Comparison of ENCODE assay signal across 8 cellular contexts in the genomic region with DNA sequence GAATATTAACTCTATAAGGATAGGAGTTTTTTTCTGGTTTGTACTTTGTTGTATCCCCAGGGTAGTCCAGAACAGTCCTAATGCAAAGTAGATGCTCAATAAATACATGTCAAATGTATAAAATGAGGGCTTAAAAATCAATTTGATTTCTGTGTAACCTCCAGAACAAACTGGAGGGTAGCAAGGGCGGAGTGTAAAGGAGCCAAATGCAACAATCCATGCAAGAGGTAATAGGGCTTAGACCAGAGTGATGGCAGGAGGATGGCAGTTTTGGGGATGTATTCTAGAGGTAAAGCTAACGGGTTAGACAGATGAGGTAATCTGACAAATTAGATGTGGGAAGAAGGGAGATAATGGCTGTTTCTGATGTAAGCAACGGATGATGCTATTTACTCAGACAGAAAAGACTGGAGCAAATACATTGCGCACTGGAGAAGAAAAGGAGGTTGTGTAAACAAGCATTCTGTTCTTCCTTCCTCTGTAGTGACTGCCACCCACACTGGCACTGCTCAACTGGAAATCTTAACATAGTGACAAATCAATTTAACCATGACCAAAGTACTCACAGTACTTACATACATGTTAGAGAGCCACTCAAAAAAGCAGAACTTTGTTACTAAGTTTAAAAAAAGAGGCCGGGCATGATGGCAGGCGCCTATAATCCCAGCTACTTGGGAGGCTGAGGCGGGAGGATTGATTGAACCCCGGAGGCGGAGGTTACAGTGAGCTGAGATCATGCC. TPM values are rescaled to one million over a fixed set of nuclear protein-coding genes. Genes with fewer than 3 reads are reported as not detected.
DNase-seq lines count a peak whose midpoint lies in the region; ATAC-seq, FAIRE-seq and TF ChIP-seq lines count a peak whose summit lies in the region.

No MANE protein-coding gene starts in this region.

- no peak overlapping the region for H3K4me3 ChIP-seq in CD4-positive, alpha-beta memory T cell (ENCODE audit: low read length in 2 of 2)
- H3K4me3 ChIP-seq in HEK293 (ENCODE audit: low read depth, low read length): no peak overlapping the region

- H3K27me3 Mint-ChIP-seq in CD4-positive, alpha-beta memory T cell: no peaks in the 10 kb centered on the region
- H3K27me3 Mint-ChIP-seq in activated T-helper 2 cell treated with anti-CD3 and anti-CD28 coated beads, Interferon-gamma antibody, Interleukin-2, Interleukin-4, amounts not matched to agents 10 μg/mL and 5 μg/mL and 100 μg/mL, durations not matched to agents 14 hours and 24 hours and 36 hours (ENCODE audit: low read depth): peaks cover 3% of the 10 kb centered on the region
- H3K27me3 Mint-ChIP-seq in naive thymus-derived CD8-positive, alpha-beta T cell: no peaks in the 10 kb centered on the region

- H3K36me3 ChIP-seq in CD4-positive, alpha-beta memory T cell (ENCODE audit: insufficient read depth, low read length): peaks cover 14% of the 10 kb centered on the region
- peaks cover 13 to 34% of the 10 kb centered on the region in 2 experiments for H3K36me3 ChIP-seq in HEK293 (ENCODE audit: control insufficient read depth in 2 of 2, insufficient read depth in 1 of 2, low read length in 2 of 2)

- no peak for ATAC-seq in naive thymus-derived CD8-positive, alpha-beta T cell
- no peak for ATAC-seq in GM19395 (IDR thresholded peaks at IDR 0.05; ENCODE audit: unreplicated experiment)

- peak overlapping the region; percentile 74 to 95 (median 92) for H3K4me3 Mint-ChIP-seq in CD4-positive, alpha-beta memory T cell
- peak overlapping the region; percentile 80 for H3K4me3 Mint-ChIP-seq in activated T-helper 2 cell treated with anti-CD3 and anti-CD28 coated beads, Interferon-gamma antibody, Interleukin-2, Interleukin-4, amounts not matched to agents 10 μg/mL and 5 μg/mL and 100 μg/mL, durations not matched to agents 14 hours and 24 hours and 36 hours (ENCODE audit: low read depth)
- peak overlapping the region; percentile 51 to 96 (median 92) for H3K4me3 Mint-ChIP-seq in naive thymus-derived CD8-positive, alpha-beta T cell

- no peaks in the 10 kb centered on the region for H3K9me3 ChIP-seq in CD4-positive, alpha-beta memory T cell (ENCODE audit: control insufficient read depth in 1 of 2, low read length in 2 of 2)
- H3K9me3 ChIP-seq in HEK293 (ENCODE audit: control insufficient read depth, insufficient read depth, low read depth, low read length): no peaks in the 10 kb centered on the region

- CTCF ChIA-PET in CD4-positive, alpha-beta memory T cell (lab: Charles Lee; ENCODE audit: partially characterized antibody): interaction anchor here (0.7 to 4.0 kb wide), 5 partner anchors 13 to 932 kb away, joined by 3 to 21 read pairs (median 5); no protein-coding TSS in a partner anchor
- CTCF ChIA-PET in HEK293 (lab: Yijun Ruan, JAX): interaction anchor here (1.0 to 1.7 kb wide), 2 partner anchors 30 to 104 kb away, joined by 3 to 6 read pairs; no protein-coding TSS in a partner anchor

- peaks cover 35 to 69% (median 48%) of the 10 kb centered on the region in 4 donors for H3K4me1 Mint-ChIP-seq in CD4-positive, alpha-beta memory T cell
- peaks cover 29% of the 10 kb centered on the region for H3K4me1 Mint-ChIP-seq in activated T-helper 2 cell treated with anti-CD3 and anti-CD28 coated beads, Interferon-gamma antibody, Interleukin-2, Interleukin-4, amounts not matched to agents 10 μg/mL and 5 μg/mL and 100 μg/mL, durations not matched to agents 14 hours and 24 hours and 36 hours (ENCODE audit: low read depth)
- peaks cover 26 to 71% (median 55%) of the 10 kb centered on the region in 4 donors for H3K4me1 Mint-ChIP-seq in naive thymus-derived CD8-positive, alpha-beta T cell

- intact Hi-C loops in CD4-positive, alpha-beta memory T cell (cut with micrococcal nuclease): loop anchor here (5.0 to 10.0 kb wide), 3 partner anchors 87 to 140 kb away; a partner anchor contains a TSS
- intact Hi-C loops in activated T-helper 2 cell treated with anti-CD3 and anti-CD28 coated beads, Interferon-gamma antibody, Interleukin-2, Interleukin-4, amounts not matched to agents 10 μg/mL and 5 μg/mL and 100 μg/mL, durations not matched to agents 14 hours and 24 hours and 36 hours (cut with micrococcal nuclease): loop anchor here (5.0 kb wide), 2 partner anchors 115 to 195 kb away; a partner anchor contains a TSS

- peaks cover 0 to 2% (median 0%) of the 10 kb centered on the region in 8 donors for H3K9me3 Mint-ChIP-seq in CD4-positive, alpha-beta memory T cell
- H3K9me3 Mint-ChIP-seq in activated T-helper 2 cell treated with anti-CD3 and anti-CD28 coated beads, Interferon-gamma antibody, Interleukin-2, Interleukin-4, amounts not matched to agents 10 μg/mL and 5 μg/mL and 100 μg/mL, durations not matched to agents 14 hours and 24 hours and 36 hours: no peaks in the 10 kb centered on the region
- no peaks in the 10 kb centered on the region for H3K9me3 Mint-ChIP-seq in naive thymus-derived CD8-positive, alpha-beta T cell

- peaks cover 39% of the 10 kb centered on the region for H3K4me1 ChIP-seq in CD4-positive, alpha-beta memory T cell (ENCODE audit: insufficient read depth, low read length)
- H3K4me1 ChIP-seq in HEK293 (ENCODE audit: control insufficient read depth, insufficient read depth, low read length): peaks cover 7% of the 10 kb centered on the region

- POLR2A ChIA-PET in CD4-positive, alpha-beta memory T cell (lab: Charles Lee; ENCODE audit: partially characterized antibody): interaction anchor here (0.9 to 8.3 kb wide), 6 partner anchors 7 to 60 kb away, joined by 3 to 197 read pairs (median 11); a partner anchor contains a TSS
- POLR2A ChIA-PET in HEK293 (lab: Yijun Ruan, JAX): interaction anchor here (1.0 kb wide), 1 partner anchor 95 kb away, joined by 4 read pairs; no protein-coding TSS in a partner anchor
- POLR2A ChIA-PET in naive thymus-derived CD8-positive, alpha-beta T cell (lab: Charles Lee): interaction anchor here (0.7 to 8.0 kb wide), 4 partner anchors 14 to 135 kb away, joined by 3 to 146 read pairs (median 16); no protein-coding TSS in a partner anchor

- H3K27me3 ChIP-seq in CD4-positive, alpha-beta memory T cell (ENCODE audit: insufficient read depth, low read length): no peaks in the 10 kb centered on the region

- TF ChIP-seq CTCF in HEK293 (tag by site-specific recombination; IDR thresholded peaks at IDR 0.05): no peak

- no peak for DNase-seq in CD4-positive, alpha-beta memory T cell
- no peak for DNase-seq in activated T-helper 2 cell treated with anti-CD3 and anti-CD28 coated beads, Interferon-gamma antibody, Interleukin-2, Interleukin-4, amounts not matched to agents 10 μg/mL and 5 μg/mL and 100 μg/mL, durations not matched to agents 14 hours and 24 hours and 36 hours (ENCODE audit: low spot score)
- no peak for DNase-seq in naive thymus-derived CD8-positive, alpha-beta T cell
- DNase-seq in SKM-1 (lab: John Stamatoyannopoulos, UW; ENCODE audit: unreplicated experiment): no peak
- DNase-seq in frontal cortex (ENCODE audit: low spot score in 2 of 2): no peak
- DNase-seq in stimulated activated CD4-positive, alpha-beta T cell treated with anti-CD3 and anti-CD28 coated beads, Interleukin-12 subunit alpha, Interleukin-12 subunit beta, amount 100 ng/mL, for 4 hours: no peak

- H3K36me3 Mint-ChIP-seq in CD4-positive, alpha-beta memory T cell: peaks cover 15 to 25% of the 10 kb centered on the region in 2 donors
- H3K36me3 Mint-ChIP-seq in activated T-helper 2 cell treated with anti-CD3 and anti-CD28 coated beads, Interferon-gamma antibody, Interleukin-2, Interleukin-4, amounts not matched to agents 10 μg/mL and 5 μg/mL and 100 μg/mL, durations not matched to agents 14 hours and 24 hours and 36 hours (ENCODE audit: low read depth): peaks cover 23% of the 10 kb centered on the region
- H3K36me3 Mint-ChIP-seq in naive thymus-derived CD8-positive, alpha-beta T cell: peaks cover 5 to 26% (median 8%) of the 10 kb centered on the region in 3 donors

- FAIRE-seq in frontal cortex (lab: Jason Lieb, UNC): no peak

- peak overlapping the region; percentile 6 to 84 (median 46) for H3K27ac Mint-ChIP-seq in CD4-positive, alpha-beta memory T cell
- H3K27ac Mint-ChIP-seq in activated T-helper 2 cell treated with anti-CD3 and anti-CD28 coated beads, Interferon-gamma antibody, Interleukin-2, Interleukin-4, amounts not matched to agents 10 μg/mL and 5 μg/mL and 100 μg/mL, durations not matched to agents 14 hours and 24 hours and 36 hours: peak overlapping the region; percentile 8
- peak overlapping the region in 9 of 10 donors; percentile 34 to 89 (median 67) for H3K27ac Mint-ChIP-seq in naive thymus-derived CD8-positive, alpha-beta T cell

- H3K27ac ChIP-seq in CD4-positive, alpha-beta memory T cell (ENCODE audit: low read depth, low read length): no peak overlapping the region
- no peak overlapping the region for H3K27ac ChIP-seq in HEK293 (ENCODE audit: extremely low read depth, low read depth, low read length)

RNA-seq across cellular contexts. Expression of a gene that starts 2.0 kb away (rescaled TPM):
- total RNA-seq in CD4-positive, alpha-beta memory T cell: 10 to 100 TPM; 30.6 to 32.2 TPM
- 1 to 10 TPM; 1.3 to 6.9 TPM for polyA plus RNA-seq in CD4-positive, alpha-beta memory T cell
- 11.5 and 13.2 TPM in 2 replicates for total RNA-seq in activated T-helper 2 cell treated with anti-CD3 and anti-CD28 coated beads, Interferon-gamma antibody, Interleukin-2, Interleukin-4, amounts not matched to agents 10 μg/mL and 5 μg/mL and 100 μg/mL, durations not matched to agents 14 hours and 24 hours and 36 hours
- 10 to 100 TPM; 34.4 to 35.0 TPM for total RNA-seq in naive thymus-derived CD8-positive, alpha-beta T cell
- polyA plus RNA-seq in naive thymus-derived CD8-positive, alpha-beta T cell: 1 to 10 TPM; 3.4 to 7.0 (median 5.7) TPM
- total RNA-seq in frontal cortex: 9.8 TPM

RNA-seq across cellular contexts. Expression of a gene that starts 58.8 kb away (rescaled TPM):
- 1 to 10 TPM; 1.9 to 3.0 TPM for total RNA-seq in CD4-positive, alpha-beta memory T cell
- not detected for polyA plus RNA-seq in CD4-positive, alpha-beta memory T cell
- total RNA-seq in activated T-helper 2 cell treated with anti-CD3 and anti-CD28 coated beads, Interferon-gamma antibody, Interleukin-2, Interleukin-4, amounts not matched to agents 10 μg/mL and 5 μg/mL and 100 μg/mL, durations not matched to agents 14 hours and 24 hours and 36 hours: 0.34 and 0.75 TPM in 2 replicates
- 1 to 10 TPM; 4.1 to 5.3 TPM for total RNA-seq in naive thymus-derived CD8-positive, alpha-beta T cell
- polyA plus RNA-seq in naive thymus-derived CD8-positive, alpha-beta T cell: not detected
- 4.5 TPM for total RNA-seq in frontal cortex

RNA-seq across cellular contexts. Expression of a gene that starts 59.9 kb away (rescaled TPM):
- total RNA-seq in CD4-positive, alpha-beta memory T cell: 10 to 100 TPM; 69.9 to 80.0 TPM
- 10 to 100 TPM; 11.4 to 25.0 TPM for polyA plus RNA-seq in CD4-positive, alpha-beta memory T cell
- 45.6 and 46.7 TPM in 2 replicates for total RNA-seq in activated T-helper 2 cell treated with anti-CD3 and anti-CD28 coated beads, Interferon-gamma antibody, Interleukin-2, Interleukin-4, amounts not matched to agents 10 μg/mL and 5 μg/mL and 100 μg/mL, durations not matched to agents 14 hours and 24 hours and 36 hours
- 10 to 100 TPM; 67.2 to 72.6 TPM for total RNA-seq in naive thymus-derived CD8-positive, alpha-beta T cell
- polyA plus RNA-seq in naive thymus-derived CD8-positive, alpha-beta T cell: 10 to 100 TPM in 2 of 3 donors, 1 to 10 TPM in 1; 9.6 to 15.9 (median 10.6) TPM
- 17.9 TPM for total RNA-seq in frontal cortex

Comparison
In these comparisons a context has a peak if more than half of its experiments do, and no peak if none do; other contexts are left out.
1. H3K27ac Mint-ChIP-seq: peak in every context shown above with its lines; median percentile 67 in naive thymus-derived CD8-positive, alpha-beta T cell; 46 in CD4-positive, alpha-beta memory T cell; 8 in activated T-helper 2 cell treated with anti-CD3 and anti-CD28 coated beads, Interferon-gamma antibody, Interleukin-2, Interleukin-4, amounts not matched to agents 10 μg/mL and 5 μg/mL and 100 μg/mL, durations not matched to agents 14 hours and 24 hours and 36 hours.